12 cellular contexts compared by ENCODE assay signal in the genomic region with DNA sequence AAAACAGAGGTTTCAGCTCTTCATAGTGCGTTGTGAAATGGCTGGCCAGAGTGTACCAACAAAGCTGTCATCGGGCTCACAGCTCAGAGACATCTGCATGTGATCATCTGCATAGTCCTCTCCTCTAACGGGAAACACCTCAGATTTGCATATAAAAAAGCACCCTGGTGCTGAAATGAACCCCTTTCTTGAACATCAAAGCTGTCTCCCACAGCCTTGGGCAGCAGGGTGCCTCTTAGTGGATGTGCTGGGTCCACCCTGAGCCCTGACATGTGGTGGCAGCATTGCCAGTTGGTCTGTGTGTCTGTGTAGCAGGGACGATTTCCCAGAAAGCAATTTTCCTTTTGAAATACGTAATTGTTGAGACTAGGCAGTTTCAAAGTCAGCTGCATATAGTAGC. TPM values are rescaled to one million over a fixed set of nuclear protein-coding genes. Genes with fewer than 3 reads are reported as not detected.
DNase-seq lines count a peak whose midpoint lies in the region; ATAC-seq and TF ChIP-seq lines count a peak whose summit lies in the region.
"Had no signal": no experiment of that assay in that cellular context is flagged by ENCODE, and none has a peak within 500 bp of the region (broad histone marks: within the 10 kb centered on the region; RNA-seq: fewer than 3 reads in every experiment).

No MANE protein-coding gene starts in this region.

- dilution Hi-C loops in IMR-90 (cut with HindIII; ENCODE audit: low sequenced_read_pairs, unreplicated experiment) = no loop called here

- peaks cover 17% of the 10 kb centered on the region for H3K36me3 ChIP-seq in IMR-90 (ENCODE audit: control insufficient read depth, insufficient read depth, low read length)

- no peak overlapping the region for H3K56ac ChIP-seq in IMR-90 (ENCODE audit: extremely low read depth, insufficient read depth, low read length)

- H3K9ac ChIP-seq in IMR-90 (ENCODE audit: low read depth, low read length) = no peak overlapping the region

- TF ChIP-seq RAD21 in IMR-90 (IDR thresholded peaks at IDR 0.05; ENCODE audit: low read length) = no peak

- H2AK5ac ChIP-seq in IMR-90 (ENCODE audit: low read depth, low read length) = no peak overlapping the region

- peak; percentile 68 for ATAC-seq in GM18861 (IDR thresholded peaks at IDR 0.05; ENCODE audit: unreplicated experiment)
- no peak; the same call in 1 of the 2 replicates for ATAC-seq in IMR-90 (ENCODE audit: low read depth)
- ATAC-seq in GM21526 (IDR thresholded peaks at IDR 0.05; ENCODE audit: low FRiP score, unreplicated experiment) = no peak

- H3K18ac ChIP-seq in IMR-90 (ENCODE audit: low read depth, low read length) = no peak overlapping the region

- H3K4me1 Mint-ChIP-seq in HFFc6 (ENCODE audit: low read depth) = peaks cover 38% of the 10 kb centered on the region

- peaks cover 14% of the 10 kb centered on the region for H3K4me1 ChIP-seq in IMR-90 (ENCODE audit: control insufficient read depth, insufficient read depth, low read length)

- no peak overlapping the region for H4K5ac ChIP-seq in IMR-90 (ENCODE audit: low read depth, low read length)

- DNase-seq in Ammon's horn (ENCODE audit: low spot score) = peak; percentile 62
- no peak for DNase-seq in IMR-90
- peak; percentile 44 for DNase-seq in fibroblast of peridontal ligament (ENCODE audit: extremely low read depth)
- DNase-seq in NCI-H2081 (lab: John Stamatoyannopoulos, UW) = no peak
- no peak for DNase-seq in HFFc6
- no peak for DNase-seq in DMS79 treated with DMSO at 0.1 percent for 48 hours (lab: John Stamatoyannopoulos, UW)
- DNase-seq: DND-41, MV-4-11, SW 1271 had no signal

- H3K27ac Mint-ChIP-seq in HFFc6 = no peak overlapping the region

- no peak overlapping the region for H3K4me2 ChIP-seq in IMR-90 (ENCODE audit: low read depth, low read length)

- H3K4ac ChIP-seq in IMR-90 (ENCODE audit: low read depth, low read length) = no peak overlapping the region

- H3K27me3 Mint-ChIP-seq in HFFc6 (ENCODE audit: insufficient read depth) = no peaks in the 10 kb centered on the region

- H3K4me3 Mint-ChIP-seq in HFFc6 = no peak overlapping the region
- H3K4me3 Mint-ChIP-seq: neural crest cell had no signal

- H2BK20ac ChIP-seq in IMR-90 (ENCODE audit: low read depth, low read length) = no peak overlapping the region

- TF ChIP-seq POLR2A in IMR-90 (IDR thresholded peaks at IDR 0.05; ENCODE audit: low read depth, low read length) = no peak

- in situ Hi-C loops in IMR-90 (cut with MboI; ENCODE audit: low sequenced_read_pairs) = no loop called here

- BruUV-seq in IMR-90 (replicated peaks; lab: Mats Ljungman, UMichigan) = no TSS peak

- no peak overlapping the region for H4K91ac ChIP-seq in IMR-90 (ENCODE audit: insufficient read depth, low read depth, low read length)

- CTCF ChIA-PET in IMR-90 (lab: Yijun Ruan, JAX) = no interaction called here

- peaks cover 3% of the 10 kb centered on the region for H4K20me1 ChIP-seq in IMR-90 (ENCODE audit: insufficient read depth, low read length)

- intact Hi-C loops in IMR-90 (cut with micrococcal nuclease) = no loop called here

- 0 out of 2 replicates have a peak overlapping the region, but pooled peaks have one; percentile 37 for H3K23ac ChIP-seq in IMR-90 (ENCODE audit: low read depth, low read length)

- no peak overlapping the region for H2AFZ ChIP-seq in IMR-90 (replicated peaks; ENCODE audit: low read length, poor library complexity)

- peaks cover 9% of the 10 kb centered on the region for H3K9me1 ChIP-seq in IMR-90 (ENCODE audit: insufficient read depth, low read length)

- TF ChIP-seq CTCF in IMR-90 (conservative IDR thresholded peaks at IDR 0.05; ENCODE audit: low read depth, low read length) (no peak), HFFc6 (IDR thresholded peaks at IDR 0.05) (no peak)

- no peak overlapping the region for H3K4me3 ChIP-seq in IMR-90 (ENCODE audit: insufficient read depth, low read depth, low read length)

- H3K27me3 ChIP-seq in IMR-90 (ENCODE audit: control insufficient read depth, insufficient read depth, low read length) = no peaks in the 10 kb centered on the region

- peaks cover 33% of the 10 kb centered on the region for H3K36me3 Mint-ChIP-seq in HFFc6 (ENCODE audit: low read depth)

- H2BK120ac ChIP-seq in IMR-90 (ENCODE audit: low read depth, low read length) = no peak overlapping the region

- no peak overlapping the region for H4K8ac ChIP-seq in IMR-90 (ENCODE audit: low read depth in 2 of 2, low read length in 2 of 2)

- no peak overlapping the region; the same call in 1 of the 2 replicates for H3K14ac ChIP-seq in IMR-90 (replicated peaks; ENCODE audit: low read depth, low read length)

- H3K27ac ChIP-seq in IMR-90 (ENCODE audit: insufficient read depth, low read length) = no peak overlapping the region

- H3K9me3 ChIP-seq in IMR-90 (ENCODE audit: control insufficient read depth, insufficient read depth, low read length) = no peaks in the 10 kb centered on the region

- no peak overlapping the region for H2AK9ac ChIP-seq in IMR-90 (replicated peaks; ENCODE audit: low read depth, low read length, poor library complexity)

- POLR2A ChIA-PET in IMR-90 (lab: Charles Lee; ENCODE audit: unreplicated experiment) = interaction anchor here (0.8 kb wide), 1 partner anchor 300 kb away, joined by 4 read pairs; no protein-coding TSS in a partner anchor

- H2BK5ac ChIP-seq in IMR-90 (ENCODE audit: low read depth, low read length, poor library complexity, severe bottlenecking) = no peak overlapping the region

- no peaks in the 10 kb centered on the region for H3K9me3 Mint-ChIP-seq in HFFc6
- H3K9me3 Mint-ChIP-seq: neural crest cell had no signal

- peaks cover 6 to 22% of the 10 kb centered on the region in 2 experiments; a peak in 2 of 4 replicates for H3K79me1 ChIP-seq in IMR-90 (ENCODE audit: low read depth in 1 of 2, low read length in 2 of 2)

- no CpG with 5 or more reads among the region's 5 CpGs for WGBS in IMR-90 (ENCODE audit: extremely low coverage in 2 of 2, insufficient read length in 1 of 2), 2 experiments

- H2BK15ac ChIP-seq in IMR-90 (ENCODE audit: low read depth, low read length) = peak overlapping the region; percentile 25; the same call in 2 of the 3 replicates

TF ChIP-seq in IMR-90, 13 proteins besides CTCF, POLR2A, EP300 and RAD21:
- TF ChIP-seq RFX5 (IDR thresholded peaks at IDR 0.05; ENCODE audit: low read depth, low read length) = no peak
- no peak for TF ChIP-seq MAZ (IDR thresholded peaks at IDR 0.05; ENCODE audit: borderline replicate concordance, low read depth, low read length)
- no peak for TF ChIP-seq CHD1 (IDR thresholded peaks at IDR 0.05; ENCODE audit: low read depth, low read length)
- TF ChIP-seq BHLHE40 (IDR thresholded peaks at IDR 0.05; ENCODE audit: low read depth, low read length) = no peak
- TF ChIP-seq MAFK (IDR thresholded peaks at IDR 0.05; ENCODE audit: low read depth, low read length) = no peak
- no peak for TF ChIP-seq SMC3 (IDR thresholded peaks at IDR 0.05; ENCODE audit: low read depth, low read length)
- no peak; the same call in 1 of the 2 replicates for TF ChIP-seq CEBPB (IDR thresholded peaks at IDR 0.05; ENCODE audit: low read depth, low read length)
- TF ChIP-seq MXI1 (IDR thresholded peaks at IDR 0.05; ENCODE audit: borderline replicate concordance, low read depth, low read length) = no peak
- no peak for TF ChIP-seq FOS (IDR thresholded peaks at IDR 0.05; ENCODE audit: low read depth, low read length)
- no peak for TF ChIP-seq USF2 (IDR thresholded peaks at IDR 0.05; ENCODE audit: low read depth, low read length)
- TF ChIP-seq NFE2L2 (IDR thresholded peaks at IDR 0.05; ENCODE audit: low read depth, low read length) = no peak
- TF ChIP-seq RCOR1 (IDR thresholded peaks at IDR 0.05; ENCODE audit: insufficient replicate concordance, low read length) = no peak
- TF ChIP-seq, protein P1, sequence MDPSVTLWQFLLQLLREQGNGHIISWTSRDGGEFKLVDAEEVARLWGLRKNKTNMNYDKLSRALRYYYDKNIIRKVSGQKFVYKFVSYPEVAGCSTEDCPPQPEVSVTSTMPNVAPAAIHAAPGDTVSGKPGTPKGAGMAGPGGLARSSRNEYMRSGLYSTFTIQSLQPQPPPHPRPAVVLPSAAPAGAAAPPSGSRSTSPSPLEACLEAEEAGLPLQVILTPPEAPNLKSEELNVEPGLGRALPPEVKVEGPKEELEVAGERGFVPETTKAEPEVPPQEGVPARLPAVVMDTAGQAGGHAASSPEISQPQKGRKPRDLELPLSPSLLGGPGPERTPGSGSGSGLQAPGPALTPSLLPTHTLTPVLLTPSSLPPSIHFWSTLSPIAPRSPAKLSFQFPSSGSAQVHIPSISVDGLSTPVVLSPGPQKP (IDR thresholded peaks at IDR 0.05; ENCODE audit: borderline replicate concordance, low read depth, low read length) = no peak
TF ChIP-seq in IMR-90: peak in this region for 0.

RNA-seq across cellular contexts. Expression of gene PAPLN, which starts 14.3 kb away (rescaled TPM):
- 0.28 and 0.36 TPM in 2 replicates for total RNA-seq in IMR-90 (2012; rRNA removed)
- 0.83 and 1.2 TPM in 2 replicates for polyA plus RNA-seq in IMR-90 (2012; rRNA removed)
- 0.34 and 0.79 TPM in 2 replicates for polyA plus RNA-seq in IMR-90 (2012; cell fraction: cytosol; rRNA removed)
- 10.9 and 11.7 TPM in 2 replicates for polyA plus RNA-seq in IMR-90 (2012; cell fraction: nucleus; rRNA removed; ENCODE audit: low replicate concordance)
- total RNA-seq in HFFc6 (2021; fragmentation: NEBNext Ultra II Directional; extraction: Animal tissue kit (Norgen Biotek cat#: 25700)) = 1 to 10 TPM; 1.5 to 3.0 (median 2.3) TPM

Comparison
In these comparisons a context has a peak if more than half of its experiments do, and no peak if none do; other contexts are left out.
1. DNase-seq: peak in Ammon's horn (single experiment) and fibroblast of peridontal ligament (single experiment); none in IMR-90 (single experiment), NCI-H2081 (0 of 2), HFFc6 (single experiment) and DMS79 treated with DMSO at 0.1 percent for 48 hours (single experiment).